8 cellular contexts compared by ENCODE assay signal in the genomic region with DNA sequence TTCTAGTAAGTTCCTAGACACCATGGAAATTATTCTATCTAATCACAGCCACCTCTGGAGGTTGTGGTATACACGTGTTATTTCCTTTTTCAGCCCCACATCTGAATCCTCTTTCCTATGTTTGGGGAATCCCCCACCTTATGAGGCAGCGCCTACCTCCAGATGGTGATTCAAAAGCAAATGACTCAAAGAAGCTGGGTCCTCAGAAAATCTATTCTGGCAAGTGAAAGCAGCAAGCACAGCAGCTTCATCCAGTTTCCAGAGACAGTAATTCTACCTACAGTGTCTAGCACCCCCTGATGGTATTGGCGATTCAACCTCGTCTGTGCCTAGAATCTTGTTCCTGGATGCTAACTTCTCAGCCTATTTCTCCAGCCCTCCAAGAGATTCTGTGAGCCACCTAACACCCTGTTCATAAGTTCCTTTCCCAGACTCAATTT. TPM values are rescaled to one million over a fixed set of nuclear protein-coding genes. Genes with fewer than 3 reads are reported as not detected.
A peak's percentile ranks its signal among the peaks of the same experiment; 100 is the strongest.
DNase-seq lines count a peak whose midpoint lies in the region; ATAC-seq and TF ChIP-seq lines count a peak whose summit lies in the region.

No MANE protein-coding gene starts in this region.

- no peak overlapping the region for H3K4me3 Mint-ChIP-seq in progenitor cell of endocrine pancreas (ENCODE audit: low read depth)

- no peaks in the 10 kb centered on the region for H3K27me3 Mint-ChIP-seq in progenitor cell of endocrine pancreas

- no peak overlapping the region for H3K27ac Mint-ChIP-seq in progenitor cell of endocrine pancreas

- H3K4me1 Mint-ChIP-seq in progenitor cell of endocrine pancreas (ENCODE audit: low read depth), result peaks cover 11% of the 10 kb centered on the region

- no peaks in the 10 kb centered on the region for H3K9me3 Mint-ChIP-seq in progenitor cell of endocrine pancreas (ENCODE audit: low read depth)

- H3K4me3 ChIP-seq in fibroblast of mammary gland (ENCODE audit: control insufficient read depth, low read depth, low read length), result no peak overlapping the region

- DNase-seq in NCI-H1092 (lab: John Stamatoyannopoulos, UW), result peak; percentile 1
- peak; percentile 34 for DNase-seq in activated CD8-positive, alpha-beta memory T cell treated with anti-CD3 and anti-CD28 coated beads, Interleukin-2, amount 50 U/mL, for 24 hours (ENCODE audit: extremely low read depth)
- DNase-seq in fibroblast of mammary gland (ENCODE audit: low read depth), result peak; percentile 84
- DNase-seq in progenitor cell of endocrine pancreas (ENCODE audit: low spot score, unreplicated experiment), result no peak
- DNase-seq in NCI-H524 treated with DMSO at 0.1 percent for 48 hours (lab: John Stamatoyannopoulos, UW), result no peak

- peak; percentile 50 for TF ChIP-seq CTCF in 22Rv1 (IDR thresholded peaks at IDR 0.05)
- peak; percentile 82 for TF ChIP-seq CTCF in GM12872 (IDR thresholded peaks at IDR 0.05; ENCODE audit: insufficient read depth, low read depth, low read length)
- peak; percentile 65 for TF ChIP-seq CTCF in fibroblast of mammary gland (conservative IDR thresholded peaks at IDR 0.05; ENCODE audit: control insufficient read depth, insufficient read depth, low read depth, low read length)
- peak; percentile 36 for TF ChIP-seq CTCF in progenitor cell of endocrine pancreas (IDR thresholded peaks at IDR 0.05; ENCODE audit: unreplicated experiment)

- ATAC-seq in HG02610 (IDR thresholded peaks at IDR 0.05; ENCODE audit: unreplicated experiment), result peak; percentile 98

- H3K27ac ChIP-seq in 22Rv1, result no peak overlapping the region

- H3K36me3 Mint-ChIP-seq in progenitor cell of endocrine pancreas (ENCODE audit: insufficient read depth), result peaks cover 5% of the 10 kb centered on the region

RNA-seq across cellular contexts. Expression of a gene that starts 43.0 kb away (rescaled TPM):
- total RNA-seq in progenitor cell of endocrine pancreas, result 87.3 and 101 TPM in 2 replicates

Comparison
In these comparisons a context has a peak if more than half of its experiments do, and no peak if none do; other contexts are left out.
1. DNase-seq: peak in NCI-H1092 (single experiment), activated CD8-positive, alpha-beta memory T cell treated with anti-CD3 and anti-CD28 coated beads, Interleukin-2, amount 50 U/mL, for 24 hours (single experiment) and fibroblast of mammary gland (single experiment); none in progenitor cell of endocrine pancreas (single experiment) and NCI-H524 treated with DMSO at 0.1 percent for 48 hours (single experiment).
2. Peak in every context shown above with its lines, with median percentiles within 50 percentile points of each other: CTCF ChIP-seq.